Comparison of ENCODE assay signal across 9 cellular contexts in the genomic region with DNA sequence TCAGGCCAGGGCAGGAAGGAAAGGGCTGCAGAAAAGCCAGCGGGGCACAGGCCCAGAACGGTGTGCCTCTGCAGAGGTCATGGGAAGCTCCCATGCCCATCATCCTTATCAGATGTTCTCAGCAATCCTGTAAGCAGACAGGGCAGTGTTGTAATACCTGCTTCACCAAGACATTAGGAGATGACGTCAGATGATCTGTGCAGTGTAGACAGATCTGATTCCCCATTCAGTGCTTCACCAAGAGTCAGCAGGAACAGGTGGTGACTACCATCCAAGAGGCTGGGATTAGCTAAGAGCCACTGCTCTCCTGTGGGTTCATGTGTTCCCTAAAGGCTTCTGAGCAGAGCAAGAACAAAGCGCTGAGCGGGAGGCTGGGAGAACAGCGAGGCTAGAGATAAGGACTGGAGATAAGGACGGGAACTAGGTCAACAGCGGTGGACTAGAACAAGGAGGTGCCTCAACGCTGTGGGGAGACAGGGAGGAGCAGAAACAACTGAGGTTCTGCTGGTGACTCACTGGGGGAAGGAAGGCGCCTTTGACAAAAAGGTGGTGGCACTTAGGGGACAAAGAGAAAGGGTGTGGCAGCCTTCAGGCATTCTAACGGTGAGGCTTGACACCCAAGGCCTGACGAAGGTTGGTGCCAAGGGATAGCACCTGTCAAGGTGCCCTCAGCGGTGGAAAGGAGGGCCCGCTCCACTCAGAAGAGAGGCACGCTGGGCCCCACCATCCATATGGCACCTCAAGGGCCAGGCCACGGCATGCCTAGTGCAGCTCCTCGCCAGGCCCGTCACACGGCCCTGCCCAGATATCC. TPM values are rescaled to one million over a fixed set of nuclear protein-coding genes. Genes with fewer than 3 reads are reported as not detected.
A peak's percentile ranks its signal among the peaks of the same experiment; 100 is the strongest.
DNase-seq lines count a peak whose midpoint lies in the region; ATAC-seq and TF ChIP-seq lines count a peak whose summit lies in the region.
"Had no signal": no experiment of that assay in that cellular context is flagged by ENCODE, and none has a peak within 500 bp of the region (broad histone marks: within the 10 kb centered on the region; RNA-seq: fewer than 3 reads in every experiment).

No MANE protein-coding gene starts in this region.

- peak overlapping the region; percentile 62 for H3K4me3 Mint-ChIP-seq in dendritic cell treated with granulocyte-macrophage colony-stimulating factor and Interleukin-4, amounts not matched to agents 40 ng/mL and 50 ng/mL, for 4 days
- H3K4me3 Mint-ChIP-seq in neural progenitor cell = no peak overlapping the region

- no peaks in the 10 kb centered on the region for H3K9me3 Mint-ChIP-seq in dendritic cell treated with granulocyte-macrophage colony-stimulating factor and Interleukin-4, amounts not matched to agents 40 ng/mL and 50 ng/mL, for 4 days
- H3K9me3 Mint-ChIP-seq in neural progenitor cell = no peaks in the 10 kb centered on the region

- no peak overlapping the region for H3K27ac ChIP-seq in neural progenitor cell
- H3K27ac ChIP-seq in urinary bladder (ENCODE audit: low read depth) = peak overlapping the region; percentile 86
- H3K27ac ChIP-seq in esophagus muscularis mucosa (replicated peaks in 1 of 4) = peak overlapping the region in 2 of 4 donors; percentile 25 to 43

- WGBS in urinary bladder = 52% methylated on average over 19 of the region's 19 CpGs
- 66% methylated on average over 15 of the region's 19 CpGs for WGBS in esophagus muscularis mucosa

- peak overlapping the region; percentile 31 for H3K27ac Mint-ChIP-seq in dendritic cell treated with granulocyte-macrophage colony-stimulating factor and Interleukin-4, amounts not matched to agents 40 ng/mL and 50 ng/mL, for 4 days
- H3K27ac Mint-ChIP-seq in neural progenitor cell = peak overlapping the region; percentile 14

- peaks cover 97% of the 10 kb centered on the region for H4K20me1 ChIP-seq in neural progenitor cell (ENCODE audit: low read depth)

- no peak for ATAC-seq in HG03520 (IDR thresholded peaks at IDR 0.05; ENCODE audit: unreplicated experiment)

- no peak overlapping the region for H2AFZ ChIP-seq in neural progenitor cell (replicated peaks)

- H3K9me3 ChIP-seq in neural progenitor cell (ENCODE audit: low read depth) (no peaks in the 10 kb centered on the region), esophagus muscularis mucosa (no peaks in the 10 kb centered on the region)
- H3K9me3 ChIP-seq: thoracic aorta had no signal

- no peaks in the 10 kb centered on the region for H3F3A ChIP-seq in neural progenitor cell (ENCODE audit: low read depth)

- H3K4me2 ChIP-seq in neural progenitor cell = no peak overlapping the region

- TF ChIP-seq POLR2A in esophagus muscularis mucosa (IDR thresholded peaks at IDR 0.05; ENCODE audit: low read depth) = no peak

- no peaks in the 10 kb centered on the region for H3K27me3 Mint-ChIP-seq in dendritic cell treated with granulocyte-macrophage colony-stimulating factor and Interleukin-4, amounts not matched to agents 40 ng/mL and 50 ng/mL, for 4 days
- peaks cover 16% of the 10 kb centered on the region for H3K27me3 Mint-ChIP-seq in neural progenitor cell (ENCODE audit: insufficient read depth, low read depth)

- H3K4me1 ChIP-seq in neural progenitor cell (peaks cover 5% of the 10 kb centered on the region), urinary bladder (ENCODE audit: insufficient read depth) (peaks cover 7% of the 10 kb centered on the region), esophagus muscularis mucosa (peaks cover 76 to 91% (median 90%) of the 10 kb centered on the region in 4 donors)

- peaks cover 60% of the 10 kb centered on the region for H3K36me3 Mint-ChIP-seq in dendritic cell treated with granulocyte-macrophage colony-stimulating factor and Interleukin-4, amounts not matched to agents 40 ng/mL and 50 ng/mL, for 4 days (ENCODE audit: low read depth)
- peaks cover 24% of the 10 kb centered on the region for H3K36me3 Mint-ChIP-seq in neural progenitor cell

- TF ChIP-seq EP300 in esophagus muscularis mucosa (IDR thresholded peaks at IDR 0.05) = no peak

- H3K4me1 Mint-ChIP-seq in dendritic cell treated with granulocyte-macrophage colony-stimulating factor and Interleukin-4, amounts not matched to agents 40 ng/mL and 50 ng/mL, for 4 days (ENCODE audit: low read depth) = peaks cover 86% of the 10 kb centered on the region
- peaks cover 16% of the 10 kb centered on the region for H3K4me1 Mint-ChIP-seq in neural progenitor cell

- TF ChIP-seq CTCF in neural progenitor cell (IDR thresholded peaks at IDR 0.05) (no peak), esophagus muscularis mucosa (IDR thresholded peaks at IDR 0.05) (no peak)

- H3K79me2 ChIP-seq in neural progenitor cell (ENCODE audit: low read depth) = peaks cover 98% of the 10 kb centered on the region

- intact Hi-C loops in dendritic cell treated with granulocyte-macrophage colony-stimulating factor and Interleukin-4, amounts not matched to agents 40 ng/mL and 50 ng/mL, for 4 days (cut with micrococcal nuclease) = no loop called here
- intact Hi-C loops in esophagus muscularis mucosa (cut with DNase I) = no loop called here

- DNase-seq in M059J (ENCODE audit: low read depth) (peak; percentile 66), neural progenitor cell (ENCODE audit: low spot score) (no peak), middle frontal gyrus (ENCODE audit: extremely low spot score, low spot score) (no peak), esophagus muscularis mucosa (ENCODE audit: extremely low spot score) (no peak)
- peak; percentile 69 to 71 for DNase-seq in activated CD4-positive, alpha-beta T cell treated with anti-CD3 and anti-CD28 coated beads for 4 hours

- H3K4me3 ChIP-seq in neural progenitor cell = no peak overlapping the region
- H3K4me3 ChIP-seq in urinary bladder (ENCODE audit: low read depth, low read length) = no peak overlapping the region
- H3K4me3 ChIP-seq in esophagus muscularis mucosa = no peak overlapping the region
- H3K4me3 ChIP-seq: thoracic aorta had no signal

- H3K9ac ChIP-seq in neural progenitor cell = no peak overlapping the region

- no peaks in the 10 kb centered on the region for H3K36me3 ChIP-seq in neural progenitor cell
- no peaks in the 10 kb centered on the region for H3K36me3 ChIP-seq in urinary bladder (ENCODE audit: insufficient read depth)
- H3K36me3 ChIP-seq in esophagus muscularis mucosa = peaks cover 0 to 7% (median 2%) of the 10 kb centered on the region in 4 donors
- H3K36me3 ChIP-seq: thoracic aorta had no signal

- H3K27me3 ChIP-seq in neural progenitor cell (no peaks in the 10 kb centered on the region), esophagus muscularis mucosa (no peaks in the 10 kb centered on the region)

RNA-seq across cellular contexts. Expression of a gene that starts 28.4 kb away (rescaled TPM):
- 16.4 and 25.6 TPM in 2 replicates for total RNA-seq in M059J (2014; rRNA removed; shearing (Covaris generic))
- total RNA-seq in neural progenitor cell (ENCODE audit: low replicate concordance) (17.9 and 44.0 TPM in 2 replicates), urinary bladder (17.6 TPM), esophagus muscularis mucosa (10 to 100 TPM; 27.5 to 54.8 (median 36.7) TPM)
- 60.7 TPM for polyA plus RNA-seq in urinary bladder

RNA-seq across cellular contexts. Expression of a gene that starts 31.3 kb away (rescaled TPM):
- total RNA-seq in M059J (2014; rRNA removed; shearing (Covaris generic)) = 1.5 and 3.5 TPM in 2 replicates
- total RNA-seq in neural progenitor cell (ENCODE audit: low replicate concordance) = 6.3 and 19.1 TPM in 2 replicates
- 13.1 TPM for total RNA-seq in urinary bladder
- 26.5 TPM for polyA plus RNA-seq in urinary bladder
- total RNA-seq in esophagus muscularis mucosa = 10 to 100 TPM; 16.6 to 22.1 (median 21.2) TPM

Comparison
In these comparisons a context has a peak if more than half of its experiments do, and no peak if none do; other contexts are left out.
1. DNase-seq: peak in M059J (single experiment) and activated CD4-positive, alpha-beta T cell treated with anti-CD3 and anti-CD28 coated beads for 4 hours (2 of 2); none in neural progenitor cell (single experiment), middle frontal gyrus (single experiment) and esophagus muscularis mucosa (single experiment).